In the genomic region with DNA sequence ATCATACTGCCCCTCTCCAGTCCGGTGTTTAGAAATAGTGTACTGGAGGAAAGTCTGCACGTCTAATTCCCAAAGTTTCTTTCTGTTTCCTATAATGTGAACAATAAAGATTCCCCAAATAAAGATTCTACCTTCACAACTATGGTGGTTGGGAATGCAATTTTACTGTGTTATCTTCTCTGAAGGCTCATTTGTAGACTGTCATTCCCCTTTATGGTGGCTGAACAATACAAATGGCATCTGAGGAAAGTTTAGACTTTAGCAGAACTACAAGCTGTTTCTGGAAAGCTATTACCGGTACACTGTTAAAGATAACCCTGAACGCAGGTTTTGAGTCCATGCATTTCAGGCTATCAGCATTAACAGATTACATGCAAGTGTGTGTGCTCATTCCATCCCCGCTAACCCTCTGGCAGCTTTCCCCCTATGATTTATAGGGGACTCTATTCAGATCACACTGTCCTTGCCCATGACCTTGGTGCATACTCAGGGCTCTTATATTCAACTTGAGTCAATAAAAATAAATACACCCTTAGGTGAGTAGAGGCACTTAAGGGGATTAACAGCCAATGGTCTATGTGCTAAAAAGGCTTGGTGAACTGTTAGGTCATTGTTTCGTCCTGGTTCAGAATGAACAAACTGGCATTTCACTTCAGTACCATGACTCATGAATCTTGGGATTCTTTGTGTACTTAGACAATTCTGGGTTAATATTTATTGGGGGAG, we compare ENCODE assay signal across 13 cellular contexts.
DNase-seq lines count a peak whose midpoint lies in the region; ATAC-seq, FAIRE-seq and TF ChIP-seq lines count a peak whose summit lies in the region.
"Had no signal": no experiment of that assay in that cellular context is flagged by ENCODE, and none has a peak within 500 bp of the region (broad histone marks: within the 10 kb centered on the region; RNA-seq: fewer than 3 reads in every experiment).

No MANE protein-coding gene starts in this region.

- no peak for FAIRE-seq in GM19239 (lab: Jason Lieb, UNC)
- FAIRE-seq: keratinocyte had no signal

- H3K4me1 Mint-ChIP-seq in Calu3 (ENCODE audit: low read depth, unreplicated experiment), result peaks cover 29% of the 10 kb centered on the region
- peaks cover 72% of the 10 kb centered on the region for H3K4me1 Mint-ChIP-seq in brain
- H3K4me1 Mint-ChIP-seq: IgD-negative memory B cell, T-helper 17 cell had no signal

- no peaks in the 10 kb centered on the region for H3K27me3 ChIP-seq in lower lobe of right lung (ENCODE audit: low read depth)

- H3K27ac ChIP-seq in lower lobe of right lung, result no peak overlapping the region

- H3K9me3 ChIP-seq in lower lobe of right lung, result no peaks in the 10 kb centered on the region

- H3K27me3 Mint-ChIP-seq in Calu3 (ENCODE audit: unreplicated experiment), result no peaks in the 10 kb centered on the region
- H3K27me3 Mint-ChIP-seq in brain, result no peaks in the 10 kb centered on the region
- H3K27me3 Mint-ChIP-seq: activated naive CD8-positive, alpha-beta T cell treated with anti-CD3 and anti-CD28 coated beads for 36 hours; IgD-negative memory B cell; T-helper 17 cell had no signal

- intact Hi-C loops in Calu3 (cut with micrococcal nuclease; ENCODE audit: unreplicated experiment) (no loop called here), lower lobe of right lung (cut with DNase I) (no loop called here)

- H3K9me3 Mint-ChIP-seq in Calu3 (ENCODE audit: low read depth, unreplicated experiment) (no peaks in the 10 kb centered on the region), brain (no peaks in the 10 kb centered on the region)
- H3K9me3 Mint-ChIP-seq: activated naive CD8-positive, alpha-beta T cell treated with anti-CD3 and anti-CD28 coated beads for 36 hours had no signal

- H3K4me3 Mint-ChIP-seq in Calu3 (ENCODE audit: low read depth, unreplicated experiment) (no peak overlapping the region), brain (peak overlapping the region in 3 of 5 experiments; percentile 41 to 54 (median 49))
- H3K4me3 Mint-ChIP-seq: activated naive CD8-positive, alpha-beta T cell treated with anti-CD3 and anti-CD28 coated beads for 36 hours; IgD-negative memory B cell; T-helper 17 cell had no signal

- H3K36me3 ChIP-seq in lower lobe of right lung, result no peaks in the 10 kb centered on the region

- DNase-seq in Calu3 (no peak), M059J (ENCODE audit: low read depth) (peak; percentile 82), lower lobe of right lung (no peak), NCI-H526 (lab: John Stamatoyannopoulos, UW) (no peak), GM19239 (ENCODE audit: insufficient read length, low spot score) (no peak)
- DNase-seq in NK-92 treated with Interleukin-12 subunit alpha and Interleukin-12 subunit beta, amount 100 ng/mL, for 24 hours (lab: John Stamatoyannopoulos, UW), result no peak
- DNase-seq: activated naive CD8-positive, alpha-beta T cell treated with anti-CD3 and anti-CD28 coated beads for 36 hours; GF-D8; T-helper 17 cell had no signal

- CTCF ChIA-PET in Calu3 (lab: Charles Lee), result interaction anchor here (0.6 to 1.0 kb wide), 2 partner anchors 38 to 40 kb away, joined by 3 read pairs; no protein-coding TSS in a partner anchor

- peak overlapping the region; percentile 11 for H3K4me3 ChIP-seq in lower lobe of right lung

- TF ChIP-seq CTCF in Calu3 (IDR thresholded peaks at IDR 0.05; ENCODE audit: unreplicated experiment) (no peak), brain (conservative IDR thresholded peaks at IDR 0.05) (no peak), lower lobe of right lung (IDR thresholded peaks at IDR 0.05) (no peak)

- ATAC-seq in lower lobe of right lung, result peak; percentile 70 to 87
- ATAC-seq in HG03520 (IDR thresholded peaks at IDR 0.05; ENCODE audit: unreplicated experiment), result no peak
- ATAC-seq: T-helper 17 cell had no signal

- no peaks in the 10 kb centered on the region for H3K4me1 ChIP-seq in lower lobe of right lung

- H3K27ac Mint-ChIP-seq in Calu3 (ENCODE audit: unreplicated experiment) (peak overlapping the region; percentile 26), brain (peak overlapping the region; percentile 78 to 98 (median 97))
- H3K27ac Mint-ChIP-seq: activated naive CD8-positive, alpha-beta T cell treated with anti-CD3 and anti-CD28 coated beads for 36 hours; IgD-negative memory B cell; T-helper 17 cell had no signal

- BruUV-seq in Calu3 (replicated peaks; lab: Mats Ljungman, UMichigan), result no TSS peak

- no peaks in the 10 kb centered on the region for H3K36me3 Mint-ChIP-seq in Calu3 (ENCODE audit: insufficient read depth, unreplicated experiment)
- H3K36me3 Mint-ChIP-seq in brain, result peaks cover 29% of the 10 kb centered on the region
- H3K36me3 Mint-ChIP-seq: IgD-negative memory B cell had no signal
